15 cellular contexts compared by ENCODE assay signal in the genomic region with DNA sequence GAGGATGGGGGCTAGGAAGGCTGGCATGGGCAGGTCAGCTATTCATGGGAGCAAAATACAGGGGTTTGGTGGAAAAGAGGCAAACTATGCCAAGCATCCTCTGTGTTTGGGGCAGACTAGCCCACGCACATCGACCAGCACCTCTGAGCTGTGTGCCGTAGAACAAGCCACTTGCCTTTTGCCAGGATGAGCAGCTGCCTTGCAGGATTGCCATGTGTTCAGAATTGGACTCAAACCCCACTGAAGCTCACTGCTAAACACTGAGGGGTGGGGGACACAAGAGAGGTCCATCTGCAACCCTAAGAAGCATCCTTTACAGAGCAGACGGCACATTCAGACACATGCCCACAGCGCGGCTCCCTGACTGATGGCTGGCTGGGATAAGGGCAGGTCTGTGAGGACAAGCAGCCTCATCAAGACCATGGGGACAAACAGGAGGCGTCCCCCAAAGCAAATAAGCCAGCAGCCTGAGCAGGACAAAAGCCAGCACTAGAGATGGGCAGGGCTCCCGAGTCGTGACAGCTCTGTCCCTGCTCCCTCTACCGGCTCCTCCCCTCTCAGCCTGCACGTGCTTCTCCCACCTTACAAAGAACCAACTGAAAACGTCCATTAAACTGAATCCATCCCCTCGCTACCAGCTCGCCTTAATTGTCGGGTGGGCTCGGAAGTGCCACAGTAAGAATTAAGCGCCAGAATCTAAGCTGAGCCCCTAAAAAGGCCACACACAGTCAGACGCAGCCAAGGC.
A peak's percentile ranks its signal among the peaks of the same experiment; 100 is the strongest.
DNase-seq lines count a peak whose midpoint lies in the region; ATAC-seq and TF ChIP-seq lines count a peak whose summit lies in the region.
"Had no signal": no experiment of that assay in that cellular context is flagged by ENCODE, and none has a peak within 500 bp of the region (broad histone marks: within the 10 kb centered on the region; RNA-seq: fewer than 3 reads in every experiment).

No MANE protein-coding gene starts in this region.

- no peak overlapping the region for H3K27ac Mint-ChIP-seq in endodermal cell
- H3K27ac Mint-ChIP-seq in Caco-2 (ENCODE audit: unreplicated experiment): no peak overlapping the region

- H3K4me1 ChIP-seq in endodermal cell (ENCODE audit: control insufficient read depth, insufficient read depth, low read length) (no peaks in the 10 kb centered on the region), Caco-2 (peaks cover 10% of the 10 kb centered on the region; the same call in 1 of the 2 replicates)
- H3K4me1 ChIP-seq: HAP-1 had no signal

- CTCF ChIA-PET in Caco-2 (lab: Charles Lee): interaction anchor here (1.1 kb wide), 1 partner anchor 17 kb away, joined by 4 read pairs; no protein-coding TSS in a partner anchor

- TF ChIP-seq CTCF in astrocyte of the spinal cord (IDR thresholded peaks at IDR 0.05; ENCODE audit: low read depth, low read length): peak; percentile 3
- no peak for TF ChIP-seq CTCF in endodermal cell (conservative IDR thresholded peaks at IDR 0.05)
- no peak for TF ChIP-seq CTCF in Caco-2 (IDR thresholded peaks at IDR 0.05; ENCODE audit: insufficient read depth in 1 of 2, low read depth in 1 of 2, low read length in 1 of 2, severe bottlenecking in 1 of 2, unreplicated experiment in 1 of 2)

- H3K36me3 Mint-ChIP-seq in endodermal cell (ENCODE audit: low read depth) (no peaks in the 10 kb centered on the region), Caco-2 (ENCODE audit: insufficient read depth, unreplicated experiment) (no peaks in the 10 kb centered on the region)

- 78 to 82% methylated on average over 13 to 18 of the region's 18 CpGs for WGBS in endodermal cell (ENCODE audit: insufficient coverage in 1 of 2, insufficient read length in 1 of 2), 2 experiments

- H3K9me3 ChIP-seq in endodermal cell (ENCODE audit: control insufficient read depth, low read length): no peaks in the 10 kb centered on the region
- H3K9me3 ChIP-seq in Caco-2: no peaks in the 10 kb centered on the region
- H3K9me3 ChIP-seq: HAP-1 had no signal

- DNase-seq in G401 (ENCODE audit: low spot score) (peak; percentile 89), astrocyte of the spinal cord (ENCODE audit: low read depth, low spot score) (no peak), endodermal cell (peak; percentile 59), retina (peak; percentile 59), Caco-2 (no peak), DMS 273 treated with DMSO at 0.1 percent for 48 hours (lab: John Stamatoyannopoulos, UW) (no peak)
- DNase-seq: Calu3; CD4-positive, alpha-beta memory T cell; NCI-H1092 treated with DMSO at 0.1 percent for 48 hours; NCI-H2081; NCI-H510A; NCI-H774 had no signal

- no peak overlapping the region for H3K4me3 Mint-ChIP-seq in endodermal cell
- no peak overlapping the region for H3K4me3 Mint-ChIP-seq in Caco-2 (ENCODE audit: unreplicated experiment)
- H3K4me3 Mint-ChIP-seq: CD4-positive, alpha-beta memory T cell had no signal

- H3K4me1 Mint-ChIP-seq in endodermal cell: peaks cover 3% of the 10 kb centered on the region
- peaks cover 8% of the 10 kb centered on the region for H3K4me1 Mint-ChIP-seq in Caco-2 (ENCODE audit: low read depth, unreplicated experiment)

- H3K36me3 ChIP-seq in endodermal cell (ENCODE audit: control insufficient read depth, insufficient read depth, low read length) (no peaks in the 10 kb centered on the region), Caco-2 (ENCODE audit: control insufficient read depth, insufficient read depth, low read length) (no peaks in the 10 kb centered on the region)
- H3K36me3 ChIP-seq: HAP-1 had no signal

- ATAC-seq in GM21526 (IDR thresholded peaks at IDR 0.05; ENCODE audit: low FRiP score, unreplicated experiment): no peak

- BruUV-seq in Caco-2 (replicated peaks; lab: Mats Ljungman, UMichigan): no TSS peak

- H3K27ac ChIP-seq in endodermal cell (ENCODE audit: low read depth, low read length): no peak overlapping the region
- H3K27ac ChIP-seq: SK-N-MC had no signal

- H3K9me3 Mint-ChIP-seq in endodermal cell (no peaks in the 10 kb centered on the region), Caco-2 (ENCODE audit: unreplicated experiment) (no peaks in the 10 kb centered on the region)

- no peak overlapping the region for H3K9ac ChIP-seq in endodermal cell (ENCODE audit: extremely low read depth, low read length, poor library complexity, severe bottlenecking)

- in situ Hi-C loops in G401 (cut with HindIII; ENCODE audit: low sequenced_read_pairs): no loop called here
- in situ Hi-C loops in astrocyte of the spinal cord (cut with HindIII; ENCODE audit: low sequenced_read_pairs): no loop called here

- peaks cover 17% of the 10 kb centered on the region for H3K27me3 Mint-ChIP-seq in endodermal cell (ENCODE audit: insufficient read depth)
- no peaks in the 10 kb centered on the region for H3K27me3 Mint-ChIP-seq in Caco-2 (ENCODE audit: insufficient read depth, unreplicated experiment)
- H3K27me3 Mint-ChIP-seq: CD4-positive, alpha-beta memory T cell had no signal

- H3K4me3 ChIP-seq in astrocyte of the spinal cord (ENCODE audit: low read depth, low read length) (no peak overlapping the region), endodermal cell (ENCODE audit: low read length) (no peak overlapping the region), Caco-2 (ENCODE audit: low read depth, low read length) (no peak overlapping the region)
- H3K4me3 ChIP-seq: HAP-1, SK-N-MC had no signal

- POLR2A ChIA-PET in Caco-2 (lab: Charles Lee): no interaction called here

- H3K27me3 ChIP-seq in endodermal cell (ENCODE audit: control insufficient read depth, insufficient read depth, low read length, poor library complexity, severe bottlenecking): no peaks in the 10 kb centered on the region
- no peaks in the 10 kb centered on the region for H3K27me3 ChIP-seq in Caco-2 (replicated peaks; ENCODE audit: control insufficient read depth, insufficient read depth, low read length)

- intact Hi-C loops in Caco-2 (cut with micrococcal nuclease; ENCODE audit: unreplicated experiment): no loop called here

Comparison
In these comparisons a context has a peak if more than half of its experiments do, and no peak if none do; other contexts are left out.
1. DNase-seq: peak in G401 (single experiment), endodermal cell (single experiment) and retina (single experiment); none in astrocyte of the spinal cord (single experiment), Caco-2 (0 of 2) and DMS 273 treated with DMSO at 0.1 percent for 48 hours (single experiment).